In the genomic region with DNA sequence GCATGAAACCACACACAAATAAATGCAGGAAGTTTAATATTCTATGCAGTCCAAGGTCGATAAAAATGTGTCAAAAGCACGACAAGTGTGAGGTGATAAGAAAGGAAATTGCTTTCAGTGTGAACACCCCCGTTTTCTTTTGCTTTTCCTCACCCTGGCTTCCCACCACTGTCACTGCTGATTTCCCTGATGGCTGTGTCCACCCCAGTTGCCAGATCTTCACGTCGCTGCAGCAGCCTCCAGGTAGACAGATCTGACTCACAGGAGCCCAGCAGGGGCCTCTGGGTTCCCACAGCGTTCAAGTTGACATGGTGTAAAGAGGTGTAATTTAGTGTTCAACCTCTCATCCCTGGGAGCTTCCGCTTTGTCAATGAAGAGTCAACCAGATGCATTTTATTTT, we compare ENCODE assay signal across 1 cellular context.
TF ChIP-seq lines count a peak whose summit lies in the region.

No MANE protein-coding gene starts in this region.

TF ChIP-seq in neural cell, 6 proteins besides CTCF, POLR2A, EP300 and RAD21:
- TF ChIP-seq, protein P1, sequence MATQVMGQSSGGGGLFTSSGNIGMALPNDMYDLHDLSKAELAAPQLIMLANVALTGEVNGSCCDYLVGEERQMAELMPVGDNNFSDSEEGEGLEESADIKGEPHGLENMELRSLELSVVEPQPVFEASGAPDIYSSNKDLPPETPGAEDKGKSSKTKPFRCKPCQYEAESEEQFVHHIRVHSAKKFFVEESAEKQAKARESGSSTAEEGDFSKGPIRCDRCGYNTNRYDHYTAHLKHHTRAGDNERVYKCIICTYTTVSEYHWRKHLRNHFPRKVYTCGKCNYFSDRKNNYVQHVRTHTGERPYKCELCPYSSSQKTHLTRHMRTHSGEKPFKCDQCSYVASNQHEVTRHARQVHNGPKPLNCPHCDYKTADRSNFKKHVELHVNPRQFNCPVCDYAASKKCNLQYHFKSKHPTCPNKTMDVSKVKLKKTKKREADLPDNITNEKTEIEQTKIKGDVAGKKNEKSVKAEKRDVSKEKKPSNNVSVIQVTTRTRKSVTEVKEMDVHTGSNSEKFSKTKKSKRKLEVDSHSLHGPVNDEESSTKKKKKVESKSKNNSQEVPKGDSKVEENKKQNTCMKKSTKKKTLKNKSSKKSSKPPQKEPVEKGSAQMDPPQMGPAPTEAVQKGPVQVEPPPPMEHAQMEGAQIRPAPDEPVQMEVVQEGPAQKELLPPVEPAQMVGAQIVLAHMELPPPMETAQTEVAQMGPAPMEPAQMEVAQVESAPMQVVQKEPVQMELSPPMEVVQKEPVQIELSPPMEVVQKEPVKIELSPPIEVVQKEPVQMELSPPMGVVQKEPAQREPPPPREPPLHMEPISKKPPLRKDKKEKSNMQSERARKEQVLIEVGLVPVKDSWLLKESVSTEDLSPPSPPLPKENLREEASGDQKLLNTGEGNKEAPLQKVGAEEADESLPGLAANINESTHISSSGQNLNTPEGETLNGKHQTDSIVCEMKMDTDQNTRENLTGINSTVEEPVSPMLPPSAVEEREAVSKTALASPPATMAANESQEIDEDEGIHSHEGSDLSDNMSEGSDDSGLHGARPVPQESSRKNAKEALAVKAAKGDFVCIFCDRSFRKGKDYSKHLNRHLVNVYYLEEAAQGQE (IDR thresholded peaks at IDR 0.05; ENCODE audit: borderline replicate concordance): no peak
- TF ChIP-seq EZH2 (IDR thresholded peaks at IDR 0.05; ENCODE audit: borderline replicate concordance, insufficient read depth, low read length, poor library complexity, severe bottlenecking) (no peak), POLR2AphosphoS5 (IDR thresholded peaks at IDR 0.05) (peak; percentile 76), SMC3 (conservative IDR thresholded peaks at IDR 0.05; ENCODE audit: poor library complexity) (no peak), MXI1 (conservative IDR thresholded peaks at IDR 0.05; ENCODE audit: poor library complexity, severe bottlenecking) (no peak), TAF1 (IDR thresholded peaks at IDR 0.05; ENCODE audit: low read depth) (no peak)
